ENCODE assay signal across 13 cellular contexts in genomic region chr7:120421151-120421651, GRCh38.
A peak's percentile ranks its signal among the peaks of the same experiment; 100 is the strongest.
DNase-seq lines count a peak whose midpoint lies in the region; ATAC-seq and TF ChIP-seq lines count a peak whose summit lies in the region.
"Had no signal": no experiment of that assay in that cellular context is flagged by ENCODE, and none has a peak within 500 bp of the region (broad histone marks: within the 10 kb centered on the region; RNA-seq: fewer than 3 reads in every experiment).

No MANE protein-coding gene starts in this region.

- no peak for TF ChIP-seq POLR2A in prostate gland (IDR thresholded peaks at IDR 0.05)

- ATAC-seq in GM18867 (IDR thresholded peaks at IDR 0.05; ENCODE audit: unreplicated experiment) (peak; percentile 98), GM21447 (IDR thresholded peaks at IDR 0.05; ENCODE audit: unreplicated experiment) (peak; percentile 95), HG03045 (IDR thresholded peaks at IDR 0.05; ENCODE audit: unreplicated experiment) (peak; percentile 97)
- ATAC-seq: activated T-cell treated with anti-CD3 and anti-CD28 coated beads, Interleukin-2, amount 50 U/mL, for 4 hours; body of pancreas had no signal

- DNase-seq in NCI-H526 treated with DMSO at 0.1 percent for 48 hours (lab: John Stamatoyannopoulos, UW) (peak; percentile 10), T-helper 9 cell (no peak), colonic mucosa (no peak), KG1 (lab: John Stamatoyannopoulos, UW) (no peak), prostate gland (ENCODE audit: low spot score) (no peak)
- DNase-seq: activated T-cell treated with anti-CD3 and anti-CD28 coated beads, Interleukin-2, amount 50 U/mL, for 4 hours; body of pancreas; CD4-positive, CD25-positive, alpha-beta regulatory T cell; IMR-90; NCI-H2081 treated with DMSO at 0.1 percent for 48 hours had no signal

- no peaks in the 10 kb centered on the region for H3K27me3 ChIP-seq in colonic mucosa
- H3K27me3 ChIP-seq in prostate gland (replicated peaks; ENCODE audit: insufficient read depth) = no peaks in the 10 kb centered on the region
- H3K27me3 ChIP-seq: body of pancreas had no signal

- H3K4me1 ChIP-seq in colonic mucosa (no peaks in the 10 kb centered on the region), prostate gland (replicated peaks) (no peaks in the 10 kb centered on the region)
- H3K4me1 ChIP-seq: body of pancreas had no signal

- intact Hi-C loops in colonic mucosa (cut with DNase I) (no loop called here), prostate gland (cut with DNase I) (no loop called here)

- no peak overlapping the region for H3K4me3 ChIP-seq in colonic mucosa
- H3K4me3 ChIP-seq in prostate gland = no peak overlapping the region
- H3K4me3 ChIP-seq: body of pancreas had no signal

- TF ChIP-seq CTCF in colonic mucosa (IDR thresholded peaks at IDR 0.05) = no peak
- TF ChIP-seq CTCF in prostate gland (IDR thresholded peaks at IDR 0.05) = no peak

- 88% methylated on average over 2 of the region's 2 CpGs for WGBS in prostate gland

- H3K9me3 ChIP-seq in colonic mucosa (no peaks in the 10 kb centered on the region), prostate gland (no peaks in the 10 kb centered on the region)
- H3K9me3 ChIP-seq: body of pancreas had no signal

- H3K27ac ChIP-seq in colonic mucosa = no peak overlapping the region
- no peak overlapping the region for H3K27ac ChIP-seq in prostate gland
- H3K27ac ChIP-seq: body of pancreas had no signal

- H3K36me3 ChIP-seq in colonic mucosa = no peaks in the 10 kb centered on the region
- H3K36me3 ChIP-seq in prostate gland = no peaks in the 10 kb centered on the region

- H3K9ac ChIP-seq in colonic mucosa (ENCODE audit: low read depth in 2 of 2, low read length in 2 of 2) = no peak overlapping the region
